In the genomic region with DNA sequence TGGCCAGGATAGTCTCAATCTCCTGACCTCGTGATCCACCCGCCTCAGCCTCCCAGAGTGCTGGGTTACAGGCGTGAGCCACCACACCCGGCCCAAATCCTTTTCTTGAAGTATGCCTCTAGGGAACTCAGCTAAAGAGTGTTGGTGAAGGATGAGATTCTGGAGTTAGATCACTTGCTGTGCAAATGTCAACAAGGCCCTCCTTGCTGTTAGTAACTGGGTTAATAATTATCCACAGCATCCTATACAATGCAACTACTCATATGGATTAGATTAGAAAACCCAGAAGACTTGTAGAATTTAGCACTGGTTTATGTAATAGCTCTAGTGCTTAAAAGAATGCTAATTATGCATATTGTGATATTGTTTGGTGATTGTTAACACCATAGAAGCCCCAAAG, we compare ENCODE assay signal across 24 cellular contexts.
"Had no signal": no experiment of that assay in that cellular context is flagged by ENCODE, and none has a peak within 500 bp of the region (broad histone marks: within the 10 kb centered on the region; RNA-seq: fewer than 3 reads in every experiment).

No MANE protein-coding gene starts in this region.

- H3K4me1 ChIP-seq: left ventricle myocardium inferior, prostate gland, sigmoid colon, spleen, suprapubic skin, upper lobe of right lung had no signal

- H2AFZ ChIP-seq: hepatocyte had no signal

- H3K27me3 ChIP-seq: hepatocyte, pancreas, sigmoid colon, spleen, suprapubic skin, tibial artery, upper lobe of right lung had no signal

- FAIRE-seq: pancreas, small intestine, urothelium cell line had no signal

- H3K36me3 ChIP-seq: left ventricle myocardium inferior, pancreas, prostate gland, sigmoid colon, spleen, suprapubic skin, thoracic aorta, tibial artery, upper lobe of right lung had no signal

- H3K9me3 ChIP-seq: left ventricle myocardium inferior, prostate gland, sigmoid colon, spleen, suprapubic skin, thoracic aorta, tibial artery, upper lobe of right lung had no signal

- DNase-seq: islet precursor cell; left ventricle myocardium inferior; midbrain; naive thymus-derived CD8-positive, alpha-beta T cell; nucleus accumbens; pancreas; posterior cingulate gyrus; retina; right cardiac atrium; sigmoid colon; small intestine; spleen; stimulated activated CD4-positive, alpha-beta T cell treated with anti-CD3 and anti-CD28 coated beads, Interleukin-4, amount 100 ng/mL, for 24 hours; stimulated activated naive CD4-positive, alpha-beta T cell; tibial artery; trophoblast cell; upper lobe of right lung had no signal

- ATAC-seq: naive thymus-derived CD8-positive, alpha-beta T cell; pancreas; right cardiac atrium; stimulated activated effector memory CD8-positive, alpha-beta T cell treated with anti-CD3 and anti-CD28 coated beads, Interleukin-12 subunit alpha, Interleukin-12 subunit beta, amount 100 ng/mL, for 72 hours; upper lobe of right lung had no signal

- H3K4me2 ChIP-seq: hepatocyte had no signal

- H3K4me3 ChIP-seq: hepatocyte, left ventricle myocardium inferior, lung, pancreas, prostate gland, sigmoid colon, spleen, suprapubic skin, thoracic aorta, tibial artery, upper lobe of right lung had no signal

- H3K79me2 ChIP-seq: hepatocyte had no signal

- H3K27ac ChIP-seq: hepatocyte, left ventricle myocardium inferior, pancreas, prostate gland, sigmoid colon, spleen, suprapubic skin, thoracic aorta, tibial artery, upper lobe of right lung had no signal
